ENCODE assay signal across 13 cellular contexts in the genomic region with DNA sequence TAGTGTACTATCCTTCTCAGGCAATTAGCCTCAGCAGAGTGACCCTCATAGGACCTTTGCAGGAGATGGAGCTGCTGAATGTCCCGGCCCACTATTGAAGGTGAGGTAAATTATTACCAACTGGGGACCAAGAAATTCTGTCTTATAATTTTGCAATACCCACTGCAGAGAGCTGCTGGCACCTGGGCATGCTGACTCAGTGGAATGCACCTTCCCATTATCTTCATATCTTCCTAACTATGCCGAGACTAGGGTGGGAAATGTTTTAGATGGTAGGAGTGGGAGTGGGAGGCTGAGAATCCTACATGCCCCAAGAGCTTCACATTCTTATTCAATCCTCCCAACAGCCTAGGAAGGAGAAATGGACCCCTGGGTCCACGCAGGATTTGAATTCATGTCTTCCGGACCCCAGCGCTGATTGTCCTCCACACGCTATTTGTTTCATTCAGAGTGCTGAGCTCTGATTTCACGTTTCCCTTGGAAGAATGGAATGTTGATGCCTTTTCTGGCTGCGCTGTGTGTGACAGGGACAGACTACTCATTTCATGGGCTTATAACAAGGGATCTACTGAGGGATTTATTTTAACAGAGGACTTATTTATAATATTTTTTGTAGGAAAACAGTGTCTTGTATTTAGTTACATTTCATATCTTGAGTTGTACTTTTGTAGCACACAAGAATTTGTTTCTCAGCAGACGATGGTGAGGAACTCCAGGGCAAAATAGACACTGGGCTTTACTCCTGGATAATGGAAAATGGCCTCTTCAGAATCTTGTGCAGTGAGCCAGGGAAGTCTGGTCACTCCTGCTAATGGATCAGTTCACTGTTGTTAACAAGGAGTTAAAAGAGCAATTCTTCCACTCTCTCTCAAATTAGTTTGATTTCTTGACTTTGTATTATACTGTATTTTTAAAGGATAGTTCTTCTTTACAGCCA.
A peak's percentile ranks its signal among the peaks of the same experiment; 100 is the strongest.
DNase-seq lines count a peak whose midpoint lies in the region; ATAC-seq and TF ChIP-seq lines count a peak whose summit lies in the region.
"Had no signal": no experiment of that assay in that cellular context is flagged by ENCODE, and none has a peak within 500 bp of the region (broad histone marks: within the 10 kb centered on the region; RNA-seq: fewer than 3 reads in every experiment).

No MANE protein-coding gene starts in this region.

- H3K4me3 Mint-ChIP-seq in activated T-cell treated with anti-CD3 and anti-CD28 coated beads, Interleukin-2, amount 50 U/mL, for 24 hours, result peak overlapping the region; percentile 74
- peak overlapping the region; percentile 22 for H3K4me3 Mint-ChIP-seq in activated T-helper 1 cell treated with anti-CD3 and anti-CD28 coated beads, Interleukin-12 subunit alpha, Interleukin-12 subunit beta, Interleukin-2, Interleukin-4 antibody, amounts not matched to agents 30 ng/mL and 10 ng/mL and 1 ng/mL, durations not matched to agents 14 hours and 24 hours and 36 hours
- peak overlapping the region; percentile 73 to 75 for H3K4me3 Mint-ChIP-seq in stimulated activated naive CD8-positive, alpha-beta T cell treated with anti-CD3 and anti-CD28 coated beads, Interleukin-15, amount 100 ng/mL, for 72 hours
- H3K4me3 Mint-ChIP-seq: type B pancreatic cell had no signal

- no peaks in the 10 kb centered on the region for H3K27me3 Mint-ChIP-seq in activated T-cell treated with anti-CD3 and anti-CD28 coated beads, Interleukin-2, amount 50 U/mL, for 24 hours
- H3K27me3 Mint-ChIP-seq in activated T-helper 1 cell treated with anti-CD3 and anti-CD28 coated beads, Interleukin-12 subunit alpha, Interleukin-12 subunit beta, Interleukin-2, Interleukin-4 antibody, amounts not matched to agents 30 ng/mL and 10 ng/mL and 1 ng/mL, durations not matched to agents 14 hours and 24 hours and 36 hours (ENCODE audit: insufficient read depth), result no peaks in the 10 kb centered on the region
- no peaks in the 10 kb centered on the region for H3K27me3 Mint-ChIP-seq in stimulated activated naive CD8-positive, alpha-beta T cell treated with anti-CD3 and anti-CD28 coated beads, Interleukin-15, amount 100 ng/mL, for 72 hours
- H3K27me3 Mint-ChIP-seq: type B pancreatic cell had no signal

- no peaks in the 10 kb centered on the region for H3K36me3 ChIP-seq in body of pancreas (replicated peaks in 1 of 2; ENCODE audit: insufficient read depth in 1 of 2, low read depth in 2 of 2)
- H3K36me3 ChIP-seq: cardiac muscle cell had no signal

- H3K27ac Mint-ChIP-seq in activated T-cell treated with anti-CD3 and anti-CD28 coated beads, Interleukin-2, amount 50 U/mL, for 24 hours, result peak overlapping the region; percentile 98
- H3K27ac Mint-ChIP-seq in activated T-helper 1 cell treated with anti-CD3 and anti-CD28 coated beads, Interleukin-12 subunit alpha, Interleukin-12 subunit beta, Interleukin-2, Interleukin-4 antibody, amounts not matched to agents 30 ng/mL and 10 ng/mL and 1 ng/mL, durations not matched to agents 14 hours and 24 hours and 36 hours, result peak overlapping the region; percentile 98
- peak overlapping the region; percentile 98 for H3K27ac Mint-ChIP-seq in stimulated activated naive CD8-positive, alpha-beta T cell treated with anti-CD3 and anti-CD28 coated beads, Interleukin-15, amount 100 ng/mL, for 72 hours
- H3K27ac Mint-ChIP-seq: type B pancreatic cell had no signal

- H3K4me3 ChIP-seq in body of pancreas, result no peak overlapping the region
- H3K4me3 ChIP-seq: cardiac muscle cell had no signal

- no peaks in the 10 kb centered on the region for H3K9me3 ChIP-seq in body of pancreas

- no peak for TF ChIP-seq POLR2A in body of pancreas (IDR thresholded peaks at IDR 0.05)

- peaks cover 99% of the 10 kb centered on the region for H3K4me1 Mint-ChIP-seq in activated T-cell treated with anti-CD3 and anti-CD28 coated beads, Interleukin-2, amount 50 U/mL, for 24 hours (ENCODE audit: low read depth)
- H3K4me1 Mint-ChIP-seq in activated T-helper 1 cell treated with anti-CD3 and anti-CD28 coated beads, Interleukin-12 subunit alpha, Interleukin-12 subunit beta, Interleukin-2, Interleukin-4 antibody, amounts not matched to agents 30 ng/mL and 10 ng/mL and 1 ng/mL, durations not matched to agents 14 hours and 24 hours and 36 hours (ENCODE audit: low read depth), result peaks cover 94% of the 10 kb centered on the region
- peaks cover 100% of the 10 kb centered on the region for H3K4me1 Mint-ChIP-seq in stimulated activated naive CD8-positive, alpha-beta T cell treated with anti-CD3 and anti-CD28 coated beads, Interleukin-15, amount 100 ng/mL, for 72 hours

- no peak for ATAC-seq in stimulated activated naive CD8-positive, alpha-beta T cell treated with anti-CD3 and anti-CD28 coated beads, Interleukin-15, amount 100 ng/mL, for 72 hours
- ATAC-seq in body of pancreas, result no peak

- no peaks in the 10 kb centered on the region for H3K9me3 Mint-ChIP-seq in activated T-cell treated with anti-CD3 and anti-CD28 coated beads, Interleukin-2, amount 50 U/mL, for 24 hours
- H3K9me3 Mint-ChIP-seq in activated T-helper 1 cell treated with anti-CD3 and anti-CD28 coated beads, Interleukin-12 subunit alpha, Interleukin-12 subunit beta, Interleukin-2, Interleukin-4 antibody, amounts not matched to agents 30 ng/mL and 10 ng/mL and 1 ng/mL, durations not matched to agents 14 hours and 24 hours and 36 hours, result no peaks in the 10 kb centered on the region
- no peaks in the 10 kb centered on the region for H3K9me3 Mint-ChIP-seq in stimulated activated naive CD8-positive, alpha-beta T cell treated with anti-CD3 and anti-CD28 coated beads, Interleukin-15, amount 100 ng/mL, for 72 hours
- H3K9me3 Mint-ChIP-seq: IgD-negative memory B cell, type B pancreatic cell had no signal

- no peak for DNase-seq in activated T-cell treated with anti-CD3 and anti-CD28 coated beads, Interleukin-2, amount 50 U/mL, for 24 hours
- DNase-seq in activated T-cell treated with anti-CD3 and anti-CD28 coated beads, Interleukin-2, amount 50 U/mL, for 1 hour, result no peak
- no peak for DNase-seq in activated T-helper 1 cell treated with anti-CD3 and anti-CD28 coated beads, Interleukin-12 subunit alpha, Interleukin-12 subunit beta, Interleukin-2, Interleukin-4 antibody, amounts not matched to agents 30 ng/mL and 10 ng/mL and 1 ng/mL, durations not matched to agents 14 hours and 24 hours and 36 hours (ENCODE audit: low spot score)
- peak; percentile 51 for DNase-seq in medulla oblongata (ENCODE audit: extremely low spot score)
- no peak for DNase-seq in stimulated activated naive CD8-positive, alpha-beta T cell treated with anti-CD3 and anti-CD28 coated beads, Interleukin-15, amount 100 ng/mL, for 72 hours
- no peak for DNase-seq in NCI-H1092 treated with DMSO at 0.1 percent for 48 hours (lab: John Stamatoyannopoulos, UW)
- no peak for DNase-seq in body of pancreas
- no peak for DNase-seq in ureter (ENCODE audit: low spot score)
- DNase-seq: HCEC 1CT, NCI-H1694 treated with DMSO at 0.1 percent for 48 hours had no signal

- H3K36me3 Mint-ChIP-seq in activated T-cell treated with anti-CD3 and anti-CD28 coated beads, Interleukin-2, amount 50 U/mL, for 24 hours (ENCODE audit: low read depth), result peaks cover 86% of the 10 kb centered on the region
- H3K36me3 Mint-ChIP-seq in activated T-helper 1 cell treated with anti-CD3 and anti-CD28 coated beads, Interleukin-12 subunit alpha, Interleukin-12 subunit beta, Interleukin-2, Interleukin-4 antibody, amounts not matched to agents 30 ng/mL and 10 ng/mL and 1 ng/mL, durations not matched to agents 14 hours and 24 hours and 36 hours (ENCODE audit: low read depth), result peaks cover 44% of the 10 kb centered on the region

- 74 to 78% methylated on average over 9 of the region's 9 CpGs for WGBS in body of pancreas, 2 donors

- no peaks in the 10 kb centered on the region for H3K4me1 ChIP-seq in body of pancreas

- H3K27me3 ChIP-seq in body of pancreas, result no peaks in the 10 kb centered on the region
- H3K27me3 ChIP-seq: cardiac muscle cell had no signal

- no peak for TF ChIP-seq CTCF in body of pancreas (IDR thresholded peaks at IDR 0.05)

- intact Hi-C loops in activated T-helper 1 cell treated with anti-CD3 and anti-CD28 coated beads, Interleukin-12 subunit alpha, Interleukin-12 subunit beta, Interleukin-2, Interleukin-4 antibody, amounts not matched to agents 30 ng/mL and 10 ng/mL and 1 ng/mL, durations not matched to agents 14 hours and 24 hours and 36 hours (cut with micrococcal nuclease), result no loop called here
- intact Hi-C loops in body of pancreas (cut with DNase I), result no loop called here

- H3K27ac ChIP-seq in body of pancreas, result no peak overlapping the region
- H3K27ac ChIP-seq: cardiac muscle cell had no signal

Comparison
In these comparisons a context has a peak if more than half of its experiments do, and no peak if none do; other contexts are left out.
1. H3K4me3 Mint-ChIP-seq: peak in every context shown above with its lines; median percentile 74 in activated T-cell treated with anti-CD3 and anti-CD28 coated beads, Interleukin-2, amount 50 U/mL, for 24 hours; 74 in stimulated activated naive CD8-positive, alpha-beta T cell treated with anti-CD3 and anti-CD28 coated beads, Interleukin-15, amount 100 ng/mL, for 72 hours; 22 in activated T-helper 1 cell treated with anti-CD3 and anti-CD28 coated beads, Interleukin-12 subunit alpha, Interleukin-12 subunit beta, Interleukin-2, Interleukin-4 antibody, amounts not matched to agents 30 ng/mL and 10 ng/mL and 1 ng/mL, durations not matched to agents 14 hours and 24 hours and 36 hours.